ENCODE assay signal across 8 cellular contexts in genomic region chr9:113151696-113152630, GRCh38. TPM values are rescaled to one million over a fixed set of nuclear protein-coding genes. Genes with fewer than 3 reads are reported as not detected.
DNase-seq lines count a peak whose midpoint lies in the region; ATAC-seq, FAIRE-seq and TF ChIP-seq lines count a peak whose summit lies in the region.

No MANE protein-coding gene starts in this region.

- peak overlapping the region; percentile 73 for H3K4me3 ChIP-seq in astrocyte (ENCODE audit: insufficient read depth, low read depth, low read length)

- H4K20me1 ChIP-seq in astrocyte (ENCODE audit: insufficient read depth, low read length) = peaks cover 11% of the 10 kb centered on the region

- H3K79me2 ChIP-seq in astrocyte (ENCODE audit: insufficient read depth, low read length) = no peaks in the 10 kb centered on the region

- no peak for TF ChIP-seq CTCF in astrocyte (IDR thresholded peaks at IDR 0.05; ENCODE audit: insufficient read depth, low read depth, low read length)

- peak overlapping the region; percentile 84 for H3K4me2 ChIP-seq in astrocyte (ENCODE audit: low read length)

- H3K4me3 Mint-ChIP-seq in T-helper 1 cell treated with Interleukin-12 subunit alpha and Interleukin-12 subunit beta and Interleukin-4 antibody, amounts not matched to agents 30 μg/mL and 1 μg/mL, for 36 hours = peak overlapping the region; percentile 73
- peak overlapping the region; percentile 84 for H3K4me3 Mint-ChIP-seq in astrocyte (ENCODE audit: unreplicated experiment)

- peak overlapping the region; percentile 91 for H2AFZ ChIP-seq in astrocyte (ENCODE audit: low read depth, low read length)

- DNase-seq in T-helper 1 cell (no peak), astrocyte (ENCODE audit: low read depth) (no peak), DMS53 treated with DMSO at 0.1 percent for 48 hours (lab: John Stamatoyannopoulos, UW; ENCODE audit: unreplicated experiment) (no peak)

- H3K27me3 ChIP-seq in astrocyte (ENCODE audit: insufficient read depth, low read length) (no peaks in the 10 kb centered on the region), layer of hippocampus (ENCODE audit: control insufficient read depth, insufficient read depth, low read length) (no peaks in the 10 kb centered on the region)

- H3K9me3 Mint-ChIP-seq in T-helper 1 cell treated with Interleukin-12 subunit alpha and Interleukin-12 subunit beta and Interleukin-4 antibody, amounts not matched to agents 30 μg/mL and 1 μg/mL, for 36 hours = no peaks in the 10 kb centered on the region
- peaks cover 6% of the 10 kb centered on the region for H3K9me3 Mint-ChIP-seq in astrocyte (ENCODE audit: unreplicated experiment)

- ATAC-seq in GM19035 (IDR thresholded peaks at IDR 0.05; ENCODE audit: unreplicated experiment) (no peak), HG03196 (IDR thresholded peaks at IDR 0.05; ENCODE audit: unreplicated experiment) (no peak)

- peak overlapping the region; percentile 81 for H3K9ac ChIP-seq in astrocyte (ENCODE audit: low read length)

- H3K9me3 ChIP-seq in astrocyte (ENCODE audit: insufficient read depth, low read depth, low read length) = no peaks in the 10 kb centered on the region

- H3K36me3 ChIP-seq in astrocyte (ENCODE audit: insufficient read depth, low read length) = peaks cover 3% of the 10 kb centered on the region

- no peak for FAIRE-seq in astrocyte (lab: Jason Lieb, UNC)

- peaks cover 33% of the 10 kb centered on the region for H3K4me1 Mint-ChIP-seq in T-helper 1 cell treated with Interleukin-12 subunit alpha and Interleukin-12 subunit beta and Interleukin-4 antibody, amounts not matched to agents 30 μg/mL and 1 μg/mL, for 36 hours (ENCODE audit: low read depth)
- peaks cover 19% of the 10 kb centered on the region for H3K4me1 Mint-ChIP-seq in astrocyte (ENCODE audit: low read depth, unreplicated experiment)

- H3K27me3 Mint-ChIP-seq in T-helper 1 cell treated with Interleukin-12 subunit alpha and Interleukin-12 subunit beta and Interleukin-4 antibody, amounts not matched to agents 30 μg/mL and 1 μg/mL, for 36 hours (ENCODE audit: low read depth) = no peaks in the 10 kb centered on the region
- no peaks in the 10 kb centered on the region for H3K27me3 Mint-ChIP-seq in astrocyte (ENCODE audit: low read depth, unreplicated experiment)

- peaks cover 6% of the 10 kb centered on the region for H3K36me3 Mint-ChIP-seq in T-helper 1 cell treated with Interleukin-12 subunit alpha and Interleukin-12 subunit beta and Interleukin-4 antibody, amounts not matched to agents 30 μg/mL and 1 μg/mL, for 36 hours (ENCODE audit: low read depth)
- peaks cover 1% of the 10 kb centered on the region for H3K36me3 Mint-ChIP-seq in astrocyte (ENCODE audit: low read depth, unreplicated experiment)

- peaks cover 11% of the 10 kb centered on the region for H3K4me1 ChIP-seq in astrocyte (ENCODE audit: insufficient read depth, low read length)

- H3K27ac Mint-ChIP-seq in T-helper 1 cell treated with Interleukin-12 subunit alpha and Interleukin-12 subunit beta and Interleukin-4 antibody, amounts not matched to agents 30 μg/mL and 1 μg/mL, for 36 hours = no peak overlapping the region
- peak overlapping the region; percentile 18 for H3K27ac Mint-ChIP-seq in astrocyte (ENCODE audit: unreplicated experiment)

- H3K27ac ChIP-seq in astrocyte (ENCODE audit: low read depth, low read length) (no peak overlapping the region), layer of hippocampus (ENCODE audit: low read depth, low read length) (peak overlapping the region; percentile 96), temporal lobe (ENCODE audit: low read depth, low read length) (peak overlapping the region; percentile 95)

RNA-seq across cellular contexts. Expression of gene SLC31A2, which starts 1.2 kb away (rescaled TPM):
- total RNA-seq in astrocyte (7.1 and 8.4 TPM in 2 replicates), temporal lobe (3.7 TPM)
